In genomic region chr7:55469721-55470120, GRCh38 we compare ENCODE assay signal across 20 cellular contexts.
DNase-seq lines count a peak whose midpoint lies in the region; ATAC-seq and TF ChIP-seq lines count a peak whose summit lies in the region.
"Had no signal": no experiment of that assay in that cellular context is flagged by ENCODE, and none has a peak within 500 bp of the region (broad histone marks: within the 10 kb centered on the region; RNA-seq: fewer than 3 reads in every experiment).

No MANE protein-coding gene starts in this region.

- TF ChIP-seq POLR2A in heart left ventricle (IDR thresholded peaks at IDR 0.05): no peak

- H3K4me1 ChIP-seq in endodermal cell (ENCODE audit: control insufficient read depth, insufficient read depth, low read length): no peaks in the 10 kb centered on the region
- H3K4me1 ChIP-seq in heart left ventricle: peaks cover 0 to 12% (median 6%) of the 10 kb centered on the region in 12 donors
- H3K4me1 ChIP-seq: colonic mucosa, foreskin keratinocyte, vagina had no signal

- H3K4me3 Mint-ChIP-seq in activated naive CD4-positive, alpha-beta T cell treated with anti-CD3 and anti-CD28 coated beads, Interleukin-2, amount 10 ng/mL, durations not matched to agents 7 days and 5 days: no peak overlapping the region
- H3K4me3 Mint-ChIP-seq in T-helper 17 cell (no peak overlapping the region), endodermal cell (no peak overlapping the region)
- H3K4me3 Mint-ChIP-seq: mesothelial cell of epicardium had no signal

- H3K9ac ChIP-seq in endodermal cell (ENCODE audit: extremely low read depth, low read length, poor library complexity, severe bottlenecking): no peak overlapping the region

- no peaks in the 10 kb centered on the region for H3K27me3 ChIP-seq in endodermal cell (ENCODE audit: control insufficient read depth, insufficient read depth, low read length, poor library complexity, severe bottlenecking)
- H3K27me3 ChIP-seq in heart left ventricle: no peaks in the 10 kb centered on the region
- H3K27me3 ChIP-seq: colonic mucosa, foreskin keratinocyte, vagina had no signal

- no peak for DNase-seq in activated naive CD4-positive, alpha-beta T cell treated with anti-CD3 and anti-CD28 coated beads, Interleukin-2, amount 10 ng/mL, durations not matched to agents 7 days and 5 days
- DNase-seq in activated naive CD4-positive, alpha-beta T cell treated with anti-CD3 and anti-CD28 coated beads, Interleukin-2, amount 50 U/mL, for 16 hours: no peak
- DNase-seq in T-helper 17 cell (no peak), endodermal cell (no peak), heart left ventricle (no peak), NAMALWA (ENCODE audit: low spot score) (no peak)
- DNase-seq: Calu3; colonic mucosa; foreskin keratinocyte; GDM1; left colon; MM.1S; NCI-H1694; retina; SIG-M5; stimulated activated CD4-positive, alpha-beta T cell treated with anti-CD3 and anti-CD28 coated beads, Interleukin-15, amount 100 ng/mL, for 24 hours had no signal

- peak overlapping the region; percentile 96 for H3K27ac Mint-ChIP-seq in activated naive CD4-positive, alpha-beta T cell treated with anti-CD3 and anti-CD28 coated beads, Interleukin-2, amount 10 ng/mL, durations not matched to agents 7 days and 5 days
- H3K27ac Mint-ChIP-seq in T-helper 17 cell (peak overlapping the region; percentile 97), endodermal cell (no peak overlapping the region)
- H3K27ac Mint-ChIP-seq: mesothelial cell of epicardium had no signal

- ATAC-seq in T-helper 17 cell: no peak
- no peak for ATAC-seq in heart left ventricle
- no peak for ATAC-seq in GM21825 (IDR thresholded peaks at IDR 0.05; ENCODE audit: unreplicated experiment)
- ATAC-seq in GM19455 (IDR thresholded peaks at IDR 0.05; ENCODE audit: unreplicated experiment): no peak
- ATAC-seq: foreskin keratinocyte, left colon had no signal

- H3K36me3 ChIP-seq in endodermal cell (ENCODE audit: control insufficient read depth, insufficient read depth, low read length) (peaks cover 12% of the 10 kb centered on the region), heart left ventricle (peaks cover 0 to 48% (median 2%) of the 10 kb centered on the region in 9 donors)
- H3K36me3 ChIP-seq: colonic mucosa had no signal

- H3K4me3 ChIP-seq in endodermal cell (ENCODE audit: low read length): no peak overlapping the region
- no peak overlapping the region for H3K4me3 ChIP-seq in heart left ventricle
- H3K4me3 ChIP-seq: colonic mucosa, vagina had no signal

- intact Hi-C loops in heart left ventricle (cut with DNase I): no loop called here

- H3K9me3 ChIP-seq in T-helper 17 cell (ENCODE audit: control insufficient read depth, low read length, poor library complexity, severe bottlenecking): no peaks in the 10 kb centered on the region
- peaks cover 10% of the 10 kb centered on the region for H3K9me3 ChIP-seq in endodermal cell (ENCODE audit: control insufficient read depth, low read length)
- H3K9me3 ChIP-seq in heart left ventricle: no peaks in the 10 kb centered on the region
- H3K9me3 ChIP-seq: colonic mucosa, vagina had no signal

- H3K27me3 Mint-ChIP-seq in activated naive CD4-positive, alpha-beta T cell treated with anti-CD3 and anti-CD28 coated beads, Interleukin-2, amount 10 ng/mL, durations not matched to agents 7 days and 5 days: no peaks in the 10 kb centered on the region
- H3K27me3 Mint-ChIP-seq in T-helper 17 cell (no peaks in the 10 kb centered on the region), endodermal cell (ENCODE audit: insufficient read depth) (no peaks in the 10 kb centered on the region)

- CTCF ChIA-PET in activated naive CD4-positive, alpha-beta T cell treated with anti-CD3 and anti-CD28 coated beads, Interleukin-2, amount 10 ng/mL, durations not matched to agents 7 days and 5 days (lab: Charles Lee): interaction anchor here (0.8 to 2.1 kb wide), 4 partner anchors 31 to 124 kb away, joined by 3 to 7 read pairs (median 4); no protein-coding TSS in a partner anchor

- peaks cover 63% of the 10 kb centered on the region for H3K4me1 Mint-ChIP-seq in activated naive CD4-positive, alpha-beta T cell treated with anti-CD3 and anti-CD28 coated beads, Interleukin-2, amount 10 ng/mL, durations not matched to agents 7 days and 5 days
- H3K4me1 Mint-ChIP-seq in T-helper 17 cell: peaks cover 58% of the 10 kb centered on the region
- no peaks in the 10 kb centered on the region for H3K4me1 Mint-ChIP-seq in endodermal cell
- H3K4me1 Mint-ChIP-seq: mesothelial cell of epicardium had no signal

- H3K27ac ChIP-seq in endodermal cell (ENCODE audit: low read depth, low read length) (peak overlapping the region; percentile 49), heart left ventricle (peak overlapping the region in 3 of 12 donors; percentile 28 to 42 (median 30))
- H3K27ac ChIP-seq: colonic mucosa, foreskin keratinocyte, vagina had no signal

- H3K36me3 Mint-ChIP-seq in activated naive CD4-positive, alpha-beta T cell treated with anti-CD3 and anti-CD28 coated beads, Interleukin-2, amount 10 ng/mL, durations not matched to agents 7 days and 5 days: peaks cover 58% of the 10 kb centered on the region
- H3K36me3 Mint-ChIP-seq in T-helper 17 cell (ENCODE audit: low read depth) (peaks cover 3% of the 10 kb centered on the region), endodermal cell (ENCODE audit: low read depth) (peaks cover 44% of the 10 kb centered on the region)

- H3K9me3 Mint-ChIP-seq in activated naive CD4-positive, alpha-beta T cell treated with anti-CD3 and anti-CD28 coated beads, Interleukin-2, amount 10 ng/mL, durations not matched to agents 7 days and 5 days: no peaks in the 10 kb centered on the region
- peaks cover 24% of the 10 kb centered on the region for H3K9me3 Mint-ChIP-seq in endodermal cell

- 79 to 86% methylated on average over 3 of the region's 3 CpGs for WGBS in endodermal cell (ENCODE audit: insufficient coverage in 1 of 2, insufficient read length in 1 of 2), 2 experiments
- 56 to 82% (median 79%) methylated on average over 3 of the region's 3 CpGs for WGBS in heart left ventricle, 4 donors

- no peak for TF ChIP-seq CTCF in endodermal cell (conservative IDR thresholded peaks at IDR 0.05)
- TF ChIP-seq CTCF in heart left ventricle (IDR thresholded peaks at IDR 0.05): no peak
